Comparison of ENCODE assay signal across 8 cellular contexts in the genomic region with DNA sequence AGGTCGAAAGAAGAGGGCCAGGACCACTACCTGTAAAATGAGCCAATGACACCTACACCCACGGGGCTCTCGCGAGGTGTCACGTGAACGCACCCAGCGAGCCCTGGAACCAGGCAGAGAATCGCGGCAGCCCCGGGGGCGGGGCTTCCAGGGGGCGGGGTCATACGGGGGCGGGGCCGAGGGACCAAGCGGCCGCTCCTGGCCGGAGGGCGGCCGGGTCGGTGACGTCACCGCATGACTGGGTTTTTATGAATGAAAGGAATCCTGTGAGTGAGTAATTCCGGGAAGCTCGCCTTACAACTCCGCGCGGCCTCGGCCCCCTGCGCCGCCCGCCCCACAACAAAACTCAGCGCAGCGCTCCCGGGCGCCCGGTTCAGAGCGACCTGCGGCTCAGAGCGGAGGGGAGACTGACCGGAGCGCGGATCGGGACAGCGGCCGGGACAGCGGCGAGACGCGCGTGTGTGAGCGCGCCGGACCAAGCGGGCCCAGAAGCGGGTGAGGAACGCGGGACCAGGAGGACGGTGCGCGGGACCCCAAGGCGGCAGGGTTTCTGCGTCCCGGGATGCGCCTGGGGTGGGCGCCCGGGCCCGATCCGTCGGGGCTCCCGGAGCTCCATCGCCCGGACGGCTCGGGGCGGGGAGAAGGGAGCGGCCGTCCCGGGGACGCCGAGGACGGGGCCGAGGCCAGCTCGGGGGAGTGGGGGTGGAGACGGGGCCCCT. TPM values are rescaled to one million over a fixed set of nuclear protein-coding genes. Genes with fewer than 3 reads are reported as not detected.
DNase-seq lines count a peak whose midpoint lies in the region; ATAC-seq and TF ChIP-seq lines count a peak whose summit lies in the region.

MAFF (plus strand) TSS at position 277 of the 719 bp plus-strand sequence. CDS start 11,860 bp downstream, outside the sequence.

- H3K36me3 Mint-ChIP-seq in activated CD4-positive, alpha-beta T cell treated with anti-CD3 and anti-CD28 coated beads, Interleukin-2, amount 10 ng/mL, durations not matched to agents 7 days and 5 days (ENCODE audit: low read depth): no peaks in the 10 kb centered on the region

- H3K4me3 ChIP-seq in AG04450 (ENCODE audit: low read depth, low read length): peak within 1 kb of the TSS; percentile 88
- peak within 1 kb of the TSS; percentile 92 for H3K4me3 ChIP-seq in coronary artery

- TF ChIP-seq CTCF in AG04450 (IDR thresholded peaks at IDR 0.05; ENCODE audit: low read depth, low read length) (no peak), coronary artery (IDR thresholded peaks at IDR 0.05) (no peak)

- peak; percentile 93 for DNase-seq in AG04450 (ENCODE audit: low read depth, low spot score)
- DNase-seq in NCI-H524 treated with DMSO at 0.1 percent for 48 hours (lab: John Stamatoyannopoulos, UW): peak; percentile 36
- DNase-seq in activated CD4-positive, alpha-beta T cell treated with anti-CD3 and anti-CD28 coated beads, Interleukin-2, amount 10 ng/mL, durations not matched to agents 7 days and 5 days: peak; percentile 89
- DNase-seq in coronary artery (ENCODE audit: low spot score): peak; percentile 98
- peak; percentile 97 to 98 for DNase-seq in left colon
- peak; percentile 49 to 93 (median 74) for DNase-seq in stimulated activated CD4-positive, alpha-beta T cell treated with anti-CD3 and anti-CD28 coated beads, Interleukin-1b, Interleukin-23, amount 100 ng/mL, for 24 hours (ENCODE audit: low read depth in 4 of 4, low spot score in 1 of 4)

- H3K27me3 ChIP-seq in AG04450 (ENCODE audit: control insufficient read depth, insufficient read depth, low read length): no peaks in the 10 kb centered on the region

- CTCF ChIA-PET in AG04450 (lab: Charles Lee): interaction anchor here (1.4 kb wide), 1 partner anchor 87 kb away, joined by 3 read pairs; no protein-coding TSS in a partner anchor
- CTCF ChIA-PET in activated CD4-positive, alpha-beta T cell treated with anti-CD3 and anti-CD28 coated beads, Interleukin-2, amount 10 ng/mL, durations not matched to agents 7 days and 5 days (lab: Charles Lee): interaction anchor here (0.6 to 2.0 kb wide), 4 partner anchors 10 to 99 kb away, joined by 3 to 7 read pairs (median 4); no protein-coding TSS in a partner anchor

- peaks cover 4% of the 10 kb centered on the region; the same call in 1 of the 2 replicates for H3K9me3 ChIP-seq in AG04450 (ENCODE audit: control insufficient read depth, insufficient read depth, low read length)

- intact Hi-C loops in left colon (cut with DNase I, micrococcal nuclease): no loop called here

- H3K4me3 Mint-ChIP-seq in activated CD4-positive, alpha-beta T cell treated with anti-CD3 and anti-CD28 coated beads, Interleukin-2, amount 10 ng/mL, durations not matched to agents 7 days and 5 days: peak within 1 kb of the TSS; percentile 81

- H3K27ac Mint-ChIP-seq in activated CD4-positive, alpha-beta T cell treated with anti-CD3 and anti-CD28 coated beads, Interleukin-2, amount 10 ng/mL, durations not matched to agents 7 days and 5 days: peak within 1 kb of the TSS; percentile 95

- peak within 1 kb of the TSS; percentile 95 for H3K27ac ChIP-seq in AG04450 (ENCODE audit: low read depth, low read length)
- H3K27ac ChIP-seq in coronary artery: peak within 1 kb of the TSS; percentile 99

- POLR2A ChIA-PET in AG04450 (lab: Yijun Ruan, JAX): interaction anchor here (0.5 to 1.5 kb wide), 17 partner anchors 13 to 95 kb away, joined by 3 to 12 read pairs (median 4); partner anchors contain the start of gene PLA2G6
- POLR2A ChIA-PET in activated CD4-positive, alpha-beta T cell treated with anti-CD3 and anti-CD28 coated beads, Interleukin-2, amount 10 ng/mL, durations not matched to agents 7 days and 5 days (lab: Charles Lee): interaction anchor here (0.7 kb wide), 1 partner anchor 780 kb away, joined by 3 read pairs; the partner anchor contains the start of gene APOBEC3B

- no peaks in the 10 kb centered on the region for H3K27me3 Mint-ChIP-seq in activated CD4-positive, alpha-beta T cell treated with anti-CD3 and anti-CD28 coated beads, Interleukin-2, amount 10 ng/mL, durations not matched to agents 7 days and 5 days

- H3K9me3 Mint-ChIP-seq in activated CD4-positive, alpha-beta T cell treated with anti-CD3 and anti-CD28 coated beads, Interleukin-2, amount 10 ng/mL, durations not matched to agents 7 days and 5 days: no peaks in the 10 kb centered on the region

- ATAC-seq in GM18870 (IDR thresholded peaks at IDR 0.05; ENCODE audit: unreplicated experiment) (peak; percentile 54), HG03280 (IDR thresholded peaks at IDR 0.05; ENCODE audit: unreplicated experiment) (peak; percentile 53), left colon (peak; percentile 76)

- H3K4me1 Mint-ChIP-seq in activated CD4-positive, alpha-beta T cell treated with anti-CD3 and anti-CD28 coated beads, Interleukin-2, amount 10 ng/mL, durations not matched to agents 7 days and 5 days: peaks cover 49% of the 10 kb centered on the region

RNA-seq across cellular contexts. Expression of gene MAFF, which starts in this region (rescaled TPM):
- 8.3 and 12.2 TPM in 2 replicates for polyA plus RNA-seq in AG04450 (2011; rRNA removed)
- polyA minus RNA-seq in AG04450 (2011; rRNA and poly(A)+ RNA removed): 5.2 and 5.3 TPM in 2 replicates
- total RNA-seq in activated CD4-positive, alpha-beta T cell treated with anti-CD3 and anti-CD28 coated beads, Interleukin-2, amount 10 ng/mL, durations not matched to agents 7 days and 5 days: 1 to 10 TPM; 4.7 to 5.0 TPM
- 10 to 100 TPM; 18.0 to 22.2 TPM for total RNA-seq in left colon

Comparison
In these comparisons a context has a peak if more than half of its experiments do, and no peak if none do; other contexts are left out.
1. Peak in every context shown above with its lines: DNase-seq, ATAC-seq, H3K4me3 ChIP-seq and H3K27ac ChIP-seq.
2. DNase-seq: peak in every context shown above with its lines; median percentile 98 in coronary artery; 98 in left colon; 93 in AG04450; 89 in activated CD4-positive, alpha-beta T cell treated with anti-CD3 and anti-CD28 coated beads, Interleukin-2, amount 10 ng/mL, durations not matched to agents 7 days and 5 days; 74 in stimulated activated CD4-positive, alpha-beta T cell treated with anti-CD3 and anti-CD28 coated beads, Interleukin-1b, Interleukin-23, amount 100 ng/mL, for 24 hours; 36 in NCI-H524 treated with DMSO at 0.1 percent for 48 hours.